Comparison of ENCODE assay signal across 13 cellular contexts in the genomic region with DNA sequence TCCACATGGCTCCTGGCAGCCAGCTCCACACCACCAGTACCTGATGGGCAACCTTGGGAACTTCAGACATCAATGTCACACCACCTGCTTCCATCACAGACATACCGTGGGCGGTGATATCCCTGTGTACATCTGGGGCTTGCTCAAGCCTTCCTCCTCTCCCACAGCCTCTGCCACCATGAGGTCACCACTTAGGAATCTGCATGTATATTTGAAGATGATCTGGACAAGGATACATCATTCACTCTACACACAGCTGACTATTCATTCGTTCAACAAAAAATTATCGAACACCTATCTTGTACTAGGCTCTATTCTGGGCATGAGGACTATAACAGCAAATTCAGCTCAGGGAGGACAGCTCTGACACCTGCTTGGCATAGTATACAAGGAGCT. TPM values are rescaled to one million over a fixed set of nuclear protein-coding genes. Genes with fewer than 3 reads are reported as not detected.
DNase-seq lines count a peak whose midpoint lies in the region; ATAC-seq and TF ChIP-seq lines count a peak whose summit lies in the region.
"Had no signal": no experiment of that assay in that cellular context is flagged by ENCODE, and none has a peak within 500 bp of the region (broad histone marks: within the 10 kb centered on the region; RNA-seq: fewer than 3 reads in every experiment).

No MANE protein-coding gene starts in this region.

- peaks cover 28% of the 10 kb centered on the region for H3K36me3 ChIP-seq in RWPE2 (ENCODE audit: low read depth)

- H3K27ac Mint-ChIP-seq in progenitor cell of endocrine pancreas: peak overlapping the region; percentile 94
- H3K27ac Mint-ChIP-seq in immature natural killer cell: no peak overlapping the region
- H3K27ac Mint-ChIP-seq: activated naive CD8-positive, alpha-beta T cell treated with anti-CD3 and anti-CD28 coated beads, Interleukin-2, amount 10 ng/mL, durations not matched to agents 7 days and 5 days; T-helper 1 cell treated with Interleukin-12 subunit alpha and Interleukin-12 subunit beta and Interleukin-4 antibody, amounts not matched to agents 30 μg/mL and 1 μg/mL, for 36 hours had no signal

- no peaks in the 10 kb centered on the region for H3K27me3 ChIP-seq in RWPE2 (ENCODE audit: insufficient read depth, poor library complexity, severe bottlenecking)

- peaks cover 56% of the 10 kb centered on the region for H3K4me1 Mint-ChIP-seq in progenitor cell of endocrine pancreas (ENCODE audit: low read depth)
- peaks cover 23 to 33% of the 10 kb centered on the region in 2 donors for H3K4me1 Mint-ChIP-seq in immature natural killer cell
- H3K4me1 Mint-ChIP-seq: activated naive CD8-positive, alpha-beta T cell treated with anti-CD3 and anti-CD28 coated beads, Interleukin-2, amount 10 ng/mL, durations not matched to agents 7 days and 5 days had no signal

- ATAC-seq in RWPE2 (ENCODE audit: low read depth) (peak; percentile 96), GM19328 (IDR thresholded peaks at IDR 0.05; ENCODE audit: unreplicated experiment) (no peak), GM19324 (IDR thresholded peaks at IDR 0.05; ENCODE audit: low FRiP score, unreplicated experiment) (no peak), GM19467 (IDR thresholded peaks at IDR 0.05; ENCODE audit: unreplicated experiment) (no peak)

- H3K4me3 ChIP-seq in RWPE2 (ENCODE audit: severe bottlenecking): no peak overlapping the region
- H3K4me3 ChIP-seq in fibroblast of mammary gland (ENCODE audit: control insufficient read depth, low read depth, low read length): no peak overlapping the region

- no peak for TF ChIP-seq CTCF in RWPE2 (IDR thresholded peaks at IDR 0.05; ENCODE audit: poor library complexity, severe bottlenecking)
- no peak for TF ChIP-seq CTCF in fibroblast of mammary gland (conservative IDR thresholded peaks at IDR 0.05; ENCODE audit: control insufficient read depth, insufficient read depth, low read depth, low read length)
- TF ChIP-seq CTCF in progenitor cell of endocrine pancreas (IDR thresholded peaks at IDR 0.05; ENCODE audit: unreplicated experiment): no peak

- no peak overlapping the region for H3K4me3 Mint-ChIP-seq in progenitor cell of endocrine pancreas (ENCODE audit: low read depth)
- H3K4me3 Mint-ChIP-seq in immature natural killer cell: no peak overlapping the region
- H3K4me3 Mint-ChIP-seq: activated naive CD8-positive, alpha-beta T cell treated with anti-CD3 and anti-CD28 coated beads, Interleukin-2, amount 10 ng/mL, durations not matched to agents 7 days and 5 days; T-helper 1 cell treated with Interleukin-12 subunit alpha and Interleukin-12 subunit beta and Interleukin-4 antibody, amounts not matched to agents 30 μg/mL and 1 μg/mL, for 36 hours had no signal

- peak overlapping the region; percentile 57 for H3K27ac ChIP-seq in RWPE2 (ENCODE audit: poor library complexity, severe bottlenecking)

- H3K9me3 Mint-ChIP-seq in progenitor cell of endocrine pancreas (ENCODE audit: low read depth) (no peaks in the 10 kb centered on the region), immature natural killer cell (peaks cover 0 to 2% (median 0%) of the 10 kb centered on the region in 6 donors)
- H3K9me3 Mint-ChIP-seq: activated naive CD8-positive, alpha-beta T cell treated with anti-CD3 and anti-CD28 coated beads, Interleukin-2, amount 10 ng/mL, durations not matched to agents 7 days and 5 days; T-helper 1 cell treated with Interleukin-12 subunit alpha and Interleukin-12 subunit beta and Interleukin-4 antibody, amounts not matched to agents 30 μg/mL and 1 μg/mL, for 36 hours had no signal

- no peaks in the 10 kb centered on the region for H3K9me3 ChIP-seq in RWPE2 (ENCODE audit: severe bottlenecking)

- H3K36me3 Mint-ChIP-seq in progenitor cell of endocrine pancreas (ENCODE audit: insufficient read depth) (peaks cover 5% of the 10 kb centered on the region), immature natural killer cell (peaks cover 0 to 3% (median 0%) of the 10 kb centered on the region in 3 donors)
- H3K36me3 Mint-ChIP-seq: activated naive CD8-positive, alpha-beta T cell treated with anti-CD3 and anti-CD28 coated beads, Interleukin-2, amount 10 ng/mL, durations not matched to agents 7 days and 5 days had no signal

- H3K27me3 Mint-ChIP-seq in progenitor cell of endocrine pancreas (no peaks in the 10 kb centered on the region), immature natural killer cell (ENCODE audit: low read depth in 3 of 3) (peaks cover 0 to 4% (median 3%) of the 10 kb centered on the region in 3 donors)

- DNase-seq in HCEC 1CT: peak; percentile 88
- DNase-seq in RWPE2 (ENCODE audit: low spot score): no peak
- DNase-seq in fibroblast of mammary gland (ENCODE audit: low read depth): peak; percentile 78
- DNase-seq in progenitor cell of endocrine pancreas (ENCODE audit: low spot score, unreplicated experiment): no peak
- DNase-seq in immature natural killer cell: no peak
- DNase-seq: activated naive CD8-positive, alpha-beta T cell treated with anti-CD3 and anti-CD28 coated beads, Interleukin-2, amount 10 ng/mL, durations not matched to agents 7 days and 5 days; MM.1S; NCI-H82; occipital lobe had no signal

- H3K4me1 ChIP-seq in RWPE2 (ENCODE audit: insufficient read depth, poor library complexity, severe bottlenecking): peaks cover 32% of the 10 kb centered on the region

RNA-seq across cellular contexts. Expression of a gene that starts 6.8 kb away (rescaled TPM):
- total RNA-seq in progenitor cell of endocrine pancreas: 132 and 149 TPM in 2 replicates
- 1 to 10 TPM; 1.6 to 3.7 (median 1.9) TPM for polyA plus RNA-seq in immature natural killer cell

Comparison
In these comparisons a context has a peak if more than half of its experiments do, and no peak if none do; other contexts are left out.
1. DNase-seq: peak in HCEC 1CT (single experiment) and fibroblast of mammary gland (single experiment); none in RWPE2 (single experiment), progenitor cell of endocrine pancreas (single experiment) and immature natural killer cell (0 of 3).